ENCODE assay signal across 8 cellular contexts in genomic region chr17:44346064-44346844, GRCh38. TPM values are rescaled to one million over a fixed set of nuclear protein-coding genes. Genes with fewer than 3 reads are reported as not detected.
DNase-seq lines count a peak whose midpoint lies in the region; ATAC-seq, FAIRE-seq and TF ChIP-seq lines count a peak whose summit lies in the region.

No MANE protein-coding gene starts in this region.

- H3K4me1 ChIP-seq in kidney (ENCODE audit: control insufficient read depth in 1 of 2, insufficient read depth in 1 of 2, low read depth in 1 of 2, low read length in 2 of 2) (peaks cover 0 to 13% of the 10 kb centered on the region in 2 donors), suprapubic skin (peaks cover 57% of the 10 kb centered on the region)

- FAIRE-seq in kidney (lab: Jason Lieb, UNC) = no peak

- peak overlapping the region; percentile 94 for H3K4me3 Mint-ChIP-seq in T-helper 1 cell treated with Interleukin-12 subunit alpha and Interleukin-12 subunit beta and Interleukin-4 antibody, amounts not matched to agents 30 μg/mL and 1 μg/mL, for 36 hours
- H3K4me3 Mint-ChIP-seq in activated naive CD8-positive, alpha-beta T cell treated with anti-CD3 and anti-CD28 coated beads, Interleukin-2, amount 50 U/mL, for 24 hours = peak overlapping the region; percentile 88

- H3K27me3 Mint-ChIP-seq in T-helper 1 cell treated with Interleukin-12 subunit alpha and Interleukin-12 subunit beta and Interleukin-4 antibody, amounts not matched to agents 30 μg/mL and 1 μg/mL, for 36 hours (ENCODE audit: low read depth) = peaks cover 12% of the 10 kb centered on the region
- H3K27me3 Mint-ChIP-seq in activated naive CD8-positive, alpha-beta T cell treated with anti-CD3 and anti-CD28 coated beads, Interleukin-2, amount 50 U/mL, for 24 hours = peaks cover 11% of the 10 kb centered on the region

- peak overlapping the region; percentile 93 to 99 for H3K9ac ChIP-seq in kidney (ENCODE audit: low read length in 2 of 2)

- TF ChIP-seq CTCF in kidney (IDR thresholded peaks at IDR 0.05; ENCODE audit: borderline replicate concordance, extremely low read depth, insufficient read depth) = no peak
- no peak for TF ChIP-seq CTCF in suprapubic skin (IDR thresholded peaks at IDR 0.05)

- H3K9me3 ChIP-seq in kidney (ENCODE audit: control insufficient read depth in 1 of 2, low read length in 2 of 2) (no peaks in the 10 kb centered on the region), suprapubic skin (no peaks in the 10 kb centered on the region)

- no peak for TF ChIP-seq POLR2A in suprapubic skin (IDR thresholded peaks at IDR 0.05)

- H3K4me1 Mint-ChIP-seq in T-helper 1 cell treated with Interleukin-12 subunit alpha and Interleukin-12 subunit beta and Interleukin-4 antibody, amounts not matched to agents 30 μg/mL and 1 μg/mL, for 36 hours (ENCODE audit: low read depth) = peaks cover 20% of the 10 kb centered on the region
- H3K4me1 Mint-ChIP-seq in activated naive CD8-positive, alpha-beta T cell treated with anti-CD3 and anti-CD28 coated beads, Interleukin-2, amount 50 U/mL, for 24 hours = peaks cover 20% of the 10 kb centered on the region

- H3K9me3 Mint-ChIP-seq in T-helper 1 cell treated with Interleukin-12 subunit alpha and Interleukin-12 subunit beta and Interleukin-4 antibody, amounts not matched to agents 30 μg/mL and 1 μg/mL, for 36 hours = no peaks in the 10 kb centered on the region
- H3K9me3 Mint-ChIP-seq in activated naive CD8-positive, alpha-beta T cell treated with anti-CD3 and anti-CD28 coated beads, Interleukin-2, amount 50 U/mL, for 24 hours = no peaks in the 10 kb centered on the region

- no peaks in the 10 kb centered on the region for H3K27me3 ChIP-seq in suprapubic skin

- no peak for DNase-seq in T-helper 1 cell
- DNase-seq in activated naive CD8-positive, alpha-beta T cell treated with anti-CD3 and anti-CD28 coated beads, Interleukin-2, amount 50 U/mL, for 24 hours = no peak
- DNase-seq in kidney = no peak
- DNase-seq in suprapubic skin (ENCODE audit: low spot score in 2 of 2) = peak in 1 of 2 donors; percentile 77
- no peak for DNase-seq in RPMI8226

- no peak for ATAC-seq in activated naive CD8-positive, alpha-beta T cell treated with anti-CD3 and anti-CD28 coated beads, Interleukin-2, amount 50 U/mL, for 24 hours
- ATAC-seq in GM21786 (IDR thresholded peaks at IDR 0.05; ENCODE audit: unreplicated experiment) = no peak
- ATAC-seq in HG02678 (IDR thresholded peaks at IDR 0.05; ENCODE audit: unreplicated experiment) = no peak

- intact Hi-C loops in kidney (cut with DNase I) = no loop called here

- H3K4me3 ChIP-seq in kidney (ENCODE audit: low read length in 2 of 2) (peak overlapping the region; percentile 97 to 99), suprapubic skin (peak overlapping the region; percentile 85)

- H3K27ac ChIP-seq in kidney (ENCODE audit: low read depth in 2 of 2, low read length in 2 of 2) (no peak overlapping the region), suprapubic skin (no peak overlapping the region)

- no peaks in the 10 kb centered on the region for H3K36me3 Mint-ChIP-seq in T-helper 1 cell treated with Interleukin-12 subunit alpha and Interleukin-12 subunit beta and Interleukin-4 antibody, amounts not matched to agents 30 μg/mL and 1 μg/mL, for 36 hours (ENCODE audit: low read depth)
- H3K36me3 Mint-ChIP-seq in activated naive CD8-positive, alpha-beta T cell treated with anti-CD3 and anti-CD28 coated beads, Interleukin-2, amount 50 U/mL, for 24 hours (ENCODE audit: low read depth) = no peaks in the 10 kb centered on the region

- no peak overlapping the region for H3K27ac Mint-ChIP-seq in T-helper 1 cell treated with Interleukin-12 subunit alpha and Interleukin-12 subunit beta and Interleukin-4 antibody, amounts not matched to agents 30 μg/mL and 1 μg/mL, for 36 hours
- peak overlapping the region; percentile 94 for H3K27ac Mint-ChIP-seq in activated naive CD8-positive, alpha-beta T cell treated with anti-CD3 and anti-CD28 coated beads, Interleukin-2, amount 50 U/mL, for 24 hours

- TF ChIP-seq EP300 in suprapubic skin (IDR thresholded peaks at IDR 0.05) = no peak

- H3K36me3 ChIP-seq in kidney (ENCODE audit: control insufficient read depth in 1 of 2, insufficient read depth in 2 of 2, low read length in 2 of 2) (peaks cover 2 to 6% of the 10 kb centered on the region in 2 donors), suprapubic skin (peaks cover 25% of the 10 kb centered on the region)

- WGBS in suprapubic skin = 73% methylated on average over 7 of the region's 13 CpGs

RNA-seq across cellular contexts. Expression of gene GRN, which starts 1.2 kb away (rescaled TPM):
- total RNA-seq in kidney (353 TPM), suprapubic skin (100 to 1,000 TPM; 294 to 451 (median 340) TPM)
- 235 TPM for polyA plus RNA-seq in kidney (ENCODE audit: insufficient read depth, low read depth, low replicate concordance)

RNA-seq across cellular contexts. Expression of gene FAM171A2, which starts 17.4 kb away (rescaled TPM):
- 0.94 TPM for total RNA-seq in kidney
- 1.6 TPM for polyA plus RNA-seq in kidney (ENCODE audit: insufficient read depth, low read depth, low replicate concordance)
- total RNA-seq in suprapubic skin = 1 to 10 TPM; 1.2 to 2.6 (median 1.5) TPM

RNA-seq across cellular contexts. Expression of gene SLC25A39, which starts 21.6 kb away (rescaled TPM):
- total RNA-seq in kidney = 107 TPM
- 389 TPM for polyA plus RNA-seq in kidney (ENCODE audit: insufficient read depth, low read depth, low replicate concordance)
- 100 to 1,000 TPM in 3 of 4 donors, 10 to 100 TPM in 1; 94.9 to 132 (median 111) TPM for total RNA-seq in suprapubic skin

RNA-seq across cellular contexts. Expression of gene RUNDC3A, which starts 37.9 kb away (rescaled TPM):
- total RNA-seq in kidney = 2.2 TPM
- 6.4 TPM for polyA plus RNA-seq in kidney (ENCODE audit: insufficient read depth, low read depth, low replicate concordance)
- total RNA-seq in suprapubic skin = 10 to 100 TPM; 12.6 to 22.0 (median 14.7) TPM

RNA-seq across cellular contexts. Expression of gene ITGA2B, which starts 43.2 kb away (rescaled TPM):
- total RNA-seq in kidney (1.7 TPM), suprapubic skin (under 1 TPM in 2 of 4 donors, not detected in 2; 0.45 to 0.48 TPM)
- 0.67 TPM for polyA plus RNA-seq in kidney (ENCODE audit: insufficient read depth, low read depth, low replicate concordance)
